Comparison of ENCODE assay signal across 21 cellular contexts in the genomic region with DNA sequence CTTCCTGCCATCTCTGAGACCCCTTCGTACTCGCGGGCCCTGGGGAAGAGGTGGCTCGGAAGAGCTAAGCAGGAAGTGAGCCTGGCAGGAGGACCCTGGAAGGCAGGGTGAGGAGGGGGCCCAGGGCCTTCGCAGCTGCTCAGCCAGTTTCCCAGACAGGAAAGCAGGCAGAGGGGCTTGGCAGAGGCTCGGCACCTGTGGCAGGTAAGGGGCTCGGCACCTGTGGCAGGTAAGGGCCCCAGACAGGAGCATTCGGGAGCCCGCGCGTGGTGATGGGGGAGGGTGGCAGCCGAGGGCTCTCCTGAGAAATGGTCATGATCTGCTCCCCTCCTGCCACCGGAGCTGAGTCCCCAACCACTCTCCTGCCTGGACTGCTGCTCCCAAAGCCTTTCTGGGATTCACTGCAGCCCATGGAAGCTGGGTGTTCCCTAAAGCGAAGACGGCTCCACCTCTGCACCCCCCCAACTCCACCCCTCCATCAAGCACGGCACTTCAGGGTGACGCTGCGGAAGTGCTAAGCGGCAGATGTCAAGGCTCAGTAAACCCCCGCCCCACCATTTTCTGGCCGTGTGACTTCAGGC.
"Had no signal": no experiment of that assay in that cellular context is flagged by ENCODE, and none has a peak within 500 bp of the region (broad histone marks: within the 10 kb centered on the region; RNA-seq: fewer than 3 reads in every experiment).

No MANE protein-coding gene starts in this region.

- H3K4me1 Mint-ChIP-seq: mesothelial cell of epicardium; neural progenitor cell; stimulated activated naive B cell treated with anti-CD40 and anti-IgM and Interleukin-4, amounts not matched to agents 10 μg/mL and 1 μg/mL and 100 μg/mL, for 72 hours had no signal

- H3K79me2 ChIP-seq: parathyroid adenoma had no signal

- H3K4me3 ChIP-seq: gastrocnemius medialis, heart right ventricle, neural progenitor cell, psoas muscle, right lobe of liver, stomach, uterus had no signal

- H3K27ac Mint-ChIP-seq: mesothelial cell of epicardium; natural killer cell treated with Interleukin-12 subunit alpha and Interleukin-12 subunit beta and Interleukin-15 and Interleukin-18, amount 100 ng/mL, for 72 hours; neural progenitor cell; stimulated activated naive B cell treated with anti-CD40 and anti-IgM and Interleukin-4, amounts not matched to agents 10 μg/mL and 1 μg/mL and 100 μg/mL, for 72 hours; type B pancreatic cell had no signal

- H3K4me2 ChIP-seq: neural progenitor cell had no signal

- H3K36me3 ChIP-seq: gastrocnemius medialis, heart right ventricle, neural progenitor cell, right lobe of liver, uterus had no signal

- H3K36me3 Mint-ChIP-seq: mesothelial cell of epicardium; natural killer cell treated with Interleukin-12 subunit alpha and Interleukin-12 subunit beta and Interleukin-15 and Interleukin-18, amount 100 ng/mL, for 72 hours; stimulated activated naive B cell treated with anti-CD40 and anti-IgM and Interleukin-4, amounts not matched to agents 10 μg/mL and 1 μg/mL and 100 μg/mL, for 72 hours had no signal

- H3K27me3 Mint-ChIP-seq: natural killer cell treated with Interleukin-12 subunit alpha and Interleukin-12 subunit beta and Interleukin-15 and Interleukin-18, amount 100 ng/mL, for 72 hours; stimulated activated naive B cell treated with anti-CD40 and anti-IgM and Interleukin-4, amounts not matched to agents 10 μg/mL and 1 μg/mL and 100 μg/mL, for 72 hours had no signal

- ATAC-seq: esophagus mucosa; gastrocnemius medialis; heart right ventricle; left lobe of liver; natural killer cell treated with Interleukin-12 subunit alpha and Interleukin-12 subunit beta and Interleukin-15 and Interleukin-18, amount 100 ng/mL, for 72 hours; psoas muscle; right lobe of liver; stimulated activated naive B cell treated with anti-CD40 and anti-IgM and Interleukin-4, amounts not matched to agents 10 μg/mL and 1 μg/mL and 100 μg/mL, for 72 hours had no signal

- H2AFZ ChIP-seq: neural progenitor cell, parathyroid adenoma had no signal

- H3K27me3 ChIP-seq: gastrocnemius medialis, heart right ventricle, neural progenitor cell, right lobe of liver, stomach, uterus had no signal

- H3K4me1 ChIP-seq: gastrocnemius medialis, heart right ventricle, neural progenitor cell, parathyroid adenoma, psoas muscle, right lobe of liver, uterus had no signal

- H3K9me3 Mint-ChIP-seq: mesothelial cell of epicardium, neural progenitor cell, type B pancreatic cell had no signal

- H3K27ac ChIP-seq: gastrocnemius medialis, heart right ventricle, neural progenitor cell, parathyroid adenoma, psoas muscle, right lobe of liver, stomach, uterus had no signal

- H3K4me3 Mint-ChIP-seq: mesothelial cell of epicardium; natural killer cell treated with Interleukin-12 subunit alpha and Interleukin-12 subunit beta and Interleukin-15 and Interleukin-18, amount 100 ng/mL, for 72 hours; neural progenitor cell; stimulated activated naive B cell treated with anti-CD40 and anti-IgM and Interleukin-4, amounts not matched to agents 10 μg/mL and 1 μg/mL and 100 μg/mL, for 72 hours; type B pancreatic cell had no signal

- DNase-seq: effector memory CD4-positive, alpha-beta T cell; gastrocnemius medialis; heart right ventricle; islet precursor cell; occipital lobe; retina; right lobe of liver; stimulated activated CD4-positive, alpha-beta T cell treated with anti-CD3 and anti-CD28 coated beads, Interleukin-2, amount 100 ng/mL, for 24 hours; stimulated activated CD4-positive, alpha-beta T cell treated with anti-CD3 and anti-CD28 coated beads, Interleukin-4, amount 100 ng/mL, for 4 hours; stimulated activated naive B cell treated with anti-CD40 and anti-IgM and Interleukin-4, amounts not matched to agents 10 μg/mL and 1 μg/mL and 100 μg/mL, for 72 hours; stomach; substantia nigra; uterus had no signal

- H3K9me3 ChIP-seq: gastrocnemius medialis, heart right ventricle, psoas muscle, right lobe of liver, stomach, uterus had no signal
